In genomic region chr20:10171864-10172751, GRCh38 we compare ENCODE assay signal across 9 cellular contexts. TPM values are rescaled to one million over a fixed set of nuclear protein-coding genes. Genes with fewer than 3 reads are reported as not detected.
DNase-seq lines count a peak whose midpoint lies in the region; ATAC-seq, FAIRE-seq and TF ChIP-seq lines count a peak whose summit lies in the region.
"Had no signal": no experiment of that assay in that cellular context is flagged by ENCODE, and none has a peak within 500 bp of the region (broad histone marks: within the 10 kb centered on the region; RNA-seq: fewer than 3 reads in every experiment).

No MANE protein-coding gene starts in this region.

- dilution Hi-C loops in mammary epithelial cell (cut with HindIII; ENCODE audit: low sequenced_read_pairs) = no loop called here

- DNase-seq in AG04450 (ENCODE audit: low read depth, low spot score) (no peak), HL-60 (ENCODE audit: low read depth in 1 of 2, low spot score in 1 of 2) (no peak), RWPE2 (ENCODE audit: low spot score) (peak; percentile 64), mammary epithelial cell (peak; percentile 9), kidney (peak; percentile 75), spleen (peak; percentile 64)

- in situ Hi-C loops in mammary epithelial cell (cut with MboI; ENCODE audit: low sequenced_read_pairs in 2 of 2) = no loop called here

- WGBS in mammary epithelial cell (ENCODE audit: low coverage, missing lambda C conversion rate) = 4% methylated on average over 18 of the region's 47 CpGs
- 2 to 6% (median 3%) methylated on average over 27 to 47 of the region's 47 CpGs for WGBS in spleen, 5 donors

- POLR2A ChIA-PET in AG04450 (lab: Yijun Ruan, JAX) = no interaction called here

- H3K9me3 ChIP-seq in AG04450 (ENCODE audit: control insufficient read depth, insufficient read depth, low read length) (no peaks in the 10 kb centered on the region; the same call in 1 of the 2 replicates), RWPE2 (ENCODE audit: severe bottlenecking) (no peaks in the 10 kb centered on the region), mammary epithelial cell (replicated peaks; ENCODE audit: insufficient read depth, low read length) (no peaks in the 10 kb centered on the region), kidney (ENCODE audit: control insufficient read depth in 1 of 2, low read length in 2 of 2) (peaks cover 0 to 3% of the 10 kb centered on the region in 2 donors), spleen (peaks cover 0 to 10% (median 0%) of the 10 kb centered on the region in 8 donors)

- peak overlapping the region; percentile 83 for H2AFZ ChIP-seq in mammary epithelial cell (ENCODE audit: low read depth, low read length)

- intact Hi-C loops in mammary epithelial cell (cut with micrococcal nuclease) (loop anchor here (5.0 kb wide), 1 partner anchor 45 kb away; no protein-coding TSS in a partner anchor), kidney (cut with DNase I) (no loop called here), spleen (cut with DNase I; ENCODE audit: low total_unique reads) (no loop called here)

- TF ChIP-seq CTCF in AG04450 (IDR thresholded peaks at IDR 0.05; ENCODE audit: low read depth, low read length) (no peak), HL-60 (IDR thresholded peaks at IDR 0.05; ENCODE audit: insufficient read depth, low read length) (no peak), RWPE2 (IDR thresholded peaks at IDR 0.05; ENCODE audit: poor library complexity, severe bottlenecking) (no peak), mammary epithelial cell (conservative IDR thresholded peaks at IDR 0.05 in 1 of 2, IDR thresholded peaks at IDR 0.05 in 1 of 2; ENCODE audit: extremely low read depth in 1 of 2, insufficient read depth in 1 of 2, low read depth in 1 of 2, low read length in 2 of 2) (no peak), kidney (IDR thresholded peaks at IDR 0.05; ENCODE audit: borderline replicate concordance, extremely low read depth, insufficient read depth) (no peak), spleen (IDR thresholded peaks at IDR 0.05 in 8 of 11, conservative IDR thresholded peaks at IDR 0.05 in 3 of 11) (no peak)

- peak overlapping the region; percentile 58 for H3K4me3 ChIP-seq in AG04450 (ENCODE audit: low read depth, low read length)
- peak overlapping the region; percentile 30 for H3K4me3 ChIP-seq in HL-60 (replicated peaks; ENCODE audit: insufficient read depth, low read length)
- peak overlapping the region; percentile 28 for H3K4me3 ChIP-seq in RWPE2 (ENCODE audit: severe bottlenecking)
- H3K4me3 ChIP-seq in mammary epithelial cell (replicated peaks in 1 of 3; ENCODE audit: insufficient read depth in 1 of 3, low read depth in 2 of 3, low read length in 3 of 3) = peak overlapping the region; percentile 10 to 45 (median 42)
- H3K4me3 ChIP-seq in kidney (ENCODE audit: low read length in 2 of 2) = peak overlapping the region; percentile 41 to 48
- peak overlapping the region in 6 of 8 donors; percentile 9 to 58 (median 19) for H3K4me3 ChIP-seq in spleen

- H3K4me1 ChIP-seq in RWPE2 (ENCODE audit: insufficient read depth, poor library complexity, severe bottlenecking) = no peaks in the 10 kb centered on the region
- H3K4me1 ChIP-seq in mammary epithelial cell (ENCODE audit: insufficient read depth, low read length) = peaks cover 4% of the 10 kb centered on the region
- no peaks in the 10 kb centered on the region for H3K4me1 ChIP-seq in kidney (ENCODE audit: control insufficient read depth in 1 of 2, insufficient read depth in 1 of 2, low read depth in 1 of 2, low read length in 2 of 2)
- peaks cover 0 to 15% (median 10%) of the 10 kb centered on the region in 6 donors for H3K4me1 ChIP-seq in spleen

- peak overlapping the region; percentile 90 for H3K4me2 ChIP-seq in mammary epithelial cell (ENCODE audit: insufficient read depth, low read depth, low read length)

- CTCF ChIA-PET in AG04450 (lab: Charles Lee) (interaction anchor here (1.2 to 2.1 kb wide), 2 partner anchors 80 to 81 kb away, joined by 3 to 6 read pairs; no protein-coding TSS in a partner anchor), mammary epithelial cell (lab: Charles Lee; ENCODE audit: low non-redundant PET) (no interaction called here)

- BruUV-seq in mammary epithelial cell (replicated peaks; lab: Mats Ljungman, UMichigan) = no TSS peak

- no peaks in the 10 kb centered on the region for H3K79me2 ChIP-seq in mammary epithelial cell (ENCODE audit: insufficient read depth, low read length)

- no peak for FAIRE-seq in kidney (lab: Jason Lieb, UNC)

- TF ChIP-seq POLR2A in spleen (IDR thresholded peaks at IDR 0.05) = no peak

- no peak overlapping the region for H3K9ac ChIP-seq in mammary epithelial cell (ENCODE audit: insufficient read depth, low read length)
- H3K9ac ChIP-seq in kidney (ENCODE audit: low read length in 2 of 2) = no peak overlapping the region

- H3K36me3 ChIP-seq in RWPE2 (ENCODE audit: low read depth) (no peaks in the 10 kb centered on the region), mammary epithelial cell (ENCODE audit: insufficient read depth, low read length) (no peaks in the 10 kb centered on the region), kidney (ENCODE audit: control insufficient read depth in 1 of 2, insufficient read depth in 2 of 2, low read length in 2 of 2) (no peaks in the 10 kb centered on the region), spleen (no peaks in the 10 kb centered on the region)

- H3K27me3 ChIP-seq in AG04450 (ENCODE audit: control insufficient read depth, insufficient read depth, low read length) (peaks cover 8% of the 10 kb centered on the region), HL-60 (ENCODE audit: insufficient read depth, poor library complexity, severe bottlenecking) (peaks cover 12% of the 10 kb centered on the region), RWPE2 (ENCODE audit: insufficient read depth, poor library complexity, severe bottlenecking) (peaks cover 20% of the 10 kb centered on the region), mammary epithelial cell (ENCODE audit: insufficient read depth, low read length) (peaks cover 5% of the 10 kb centered on the region), spleen (replicated peaks in 1 of 7) (peaks cover 0 to 41% (median 16%) of the 10 kb centered on the region in 7 donors)

- peak; percentile 91 for ATAC-seq in RWPE2 (ENCODE audit: low read depth)
- ATAC-seq in GM19351 (IDR thresholded peaks at IDR 0.05; ENCODE audit: unreplicated experiment) = no peak
- ATAC-seq in GM18520 (IDR thresholded peaks at IDR 0.05; ENCODE audit: unreplicated experiment) = no peak

- no peaks in the 10 kb centered on the region for H4K20me1 ChIP-seq in mammary epithelial cell (ENCODE audit: insufficient read depth, low read length)

- H3K27ac ChIP-seq in AG04450 (ENCODE audit: low read depth, low read length) = peak overlapping the region; percentile 11
- no peak overlapping the region for H3K27ac ChIP-seq in HL-60 (replicated peaks)
- no peak overlapping the region for H3K27ac ChIP-seq in RWPE2 (ENCODE audit: poor library complexity, severe bottlenecking)
- H3K27ac ChIP-seq in mammary epithelial cell (ENCODE audit: insufficient read depth, low read depth, low read length) = no peak overlapping the region
- no peak overlapping the region for H3K27ac ChIP-seq in kidney (ENCODE audit: low read depth in 2 of 2, low read length in 2 of 2)
- no peak overlapping the region for H3K27ac ChIP-seq in spleen

RNA-seq across cellular contexts. Expression of gene SNAP25, which starts 46.5 kb away (rescaled TPM):
- polyA plus RNA-seq in AG04450 (2011; rRNA removed) = 5.3 and 6.6 TPM in 2 replicates
- 3.1 and 8.3 TPM in 2 replicates for polyA minus RNA-seq in AG04450 (2011; rRNA and poly(A)+ RNA removed)
- total RNA-seq in mammary epithelial cell = not detected
- not detected for polyA plus RNA-seq in mammary epithelial cell
- polyA minus RNA-seq in mammary epithelial cell = not detected
- 6.2 TPM for total RNA-seq in kidney
- polyA plus RNA-seq in kidney (ENCODE audit: insufficient read depth, low read depth, low replicate concordance) = 1.4 TPM
- under 1 TPM in 1 of 7 donors, not detected in 6; 0.80 TPM for total RNA-seq in spleen
- under 1 TPM; 0.04 to 0.17 (median 0.06) TPM for polyA plus RNA-seq in spleen
- total RNA-seq: dermis microvascular lymphatic vessel endothelial cell had no signal

Comparison
In these comparisons a context has a peak if more than half of its experiments do, and no peak if none do; other contexts are left out.
1. DNase-seq: peak in RWPE2 (single experiment), mammary epithelial cell (single experiment), kidney (single experiment) and spleen (single experiment); none in AG04450 (single experiment) and HL-60 (0 of 2).
2. Peak in every context shown above with its lines, with median percentiles within 50 percentile points of each other: H3K4me3 ChIP-seq.